22 cellular contexts compared by ENCODE assay signal in genomic region chr4:123890889-123891288, GRCh38.
DNase-seq lines count a peak whose midpoint lies in the region; ATAC-seq and TF ChIP-seq lines count a peak whose summit lies in the region.
"Had no signal": no experiment of that assay in that cellular context is flagged by ENCODE, and none has a peak within 500 bp of the region (broad histone marks: within the 10 kb centered on the region; RNA-seq: fewer than 3 reads in every experiment).

No MANE protein-coding gene starts in this region.

- H3K27me3 Mint-ChIP-seq in mesothelial cell of epicardium (ENCODE audit: low read depth): no peaks in the 10 kb centered on the region
- H3K27me3 Mint-ChIP-seq: CD4-positive, alpha-beta memory T cell; CD4-positive, CD25-positive, alpha-beta regulatory T cell had no signal

- TF ChIP-seq CTCF in left ventricle myocardium inferior (IDR thresholded peaks at IDR 0.05; ENCODE audit: borderline replicate concordance) (no peak), mesothelial cell of epicardium (IDR thresholded peaks at IDR 0.05; ENCODE audit: unreplicated experiment) (no peak)

- H3K9me3 ChIP-seq in left ventricle myocardium inferior (replicated peaks): no peaks in the 10 kb centered on the region
- H3K9me3 ChIP-seq: BE2C, BLaER1 had no signal

- ATAC-seq in left ventricle myocardium superior (no peak), GM19452 (IDR thresholded peaks at IDR 0.05; ENCODE audit: unreplicated experiment) (no peak)
- ATAC-seq: GM12878 had no signal

- H3K4me1 ChIP-seq in left ventricle myocardium inferior: peaks cover 32% of the 10 kb centered on the region
- H3K4me1 ChIP-seq: BE2C, BLaER1 had no signal

- no peak overlapping the region for H3K4me3 Mint-ChIP-seq in mesothelial cell of epicardium
- H3K4me3 Mint-ChIP-seq: CD14-positive monocyte; CD4-positive, alpha-beta memory T cell; CD4-positive, CD25-positive, alpha-beta regulatory T cell; CD8-positive, alpha-beta memory T cell had no signal

- H3K36me3 Mint-ChIP-seq in mesothelial cell of epicardium: no peaks in the 10 kb centered on the region
- H3K36me3 Mint-ChIP-seq: CD14-positive monocyte; CD4-positive, alpha-beta memory T cell; CD4-positive, CD25-positive, alpha-beta regulatory T cell; CD8-positive, alpha-beta memory T cell had no signal

- H3K36me3 ChIP-seq in left ventricle myocardium inferior: no peaks in the 10 kb centered on the region
- H3K36me3 ChIP-seq: BE2C, BLaER1 had no signal

- intact Hi-C loops in left ventricle myocardium inferior (cut with micrococcal nuclease) (no loop called here), left ventricle myocardium superior (cut with micrococcal nuclease) (loop anchor here (10.0 kb wide), 1 partner anchor 146 kb away; no protein-coding TSS in a partner anchor)

- H3K4me1 Mint-ChIP-seq in mesothelial cell of epicardium: peaks cover 44% of the 10 kb centered on the region
- H3K4me1 Mint-ChIP-seq: CD4-positive, alpha-beta memory T cell; CD4-positive, CD25-positive, alpha-beta regulatory T cell; CD8-positive, alpha-beta memory T cell had no signal

- no peaks in the 10 kb centered on the region for H3K27me3 ChIP-seq in left ventricle myocardium inferior (ENCODE audit: low read depth)
- H3K27me3 ChIP-seq: BE2C, BLaER1 had no signal

- DNase-seq in left ventricle myocardium inferior (no peak), left ventricle myocardium superior (no peak), mesothelial cell of epicardium (ENCODE audit: low spot score in 2 of 2, unreplicated experiment in 2 of 2) (no peak), NCI-H1417 (lab: John Stamatoyannopoulos, UW) (no peak)
- DNase-seq: 8988T; ACHN; BE2C; C1 segment of cervical spinal cord; CD4-positive, alpha-beta memory T cell; CD4-positive, CD25-positive, alpha-beta regulatory T cell; CD8-positive, alpha-beta memory T cell; DMS 273 treated with DMSO at 0.1 percent for 48 hours; DMS153; DMS53; DMS79; DND-41; EL; GDM1 had no signal

- no peak overlapping the region for H3K4me3 ChIP-seq in left ventricle myocardium inferior
- H3K4me3 ChIP-seq: BLaER1, GM12878 had no signal

- peak overlapping the region; percentile 57 for H3K27ac Mint-ChIP-seq in mesothelial cell of epicardium
- H3K27ac Mint-ChIP-seq: CD14-positive monocyte; CD4-positive, alpha-beta memory T cell; CD4-positive, CD25-positive, alpha-beta regulatory T cell; CD8-positive, alpha-beta memory T cell had no signal

- peak overlapping the region; percentile 87 for H3K27ac ChIP-seq in left ventricle myocardium inferior (replicated peaks)
- H3K27ac ChIP-seq: BLaER1 had no signal

- no peaks in the 10 kb centered on the region for H3K9me3 Mint-ChIP-seq in mesothelial cell of epicardium
- H3K9me3 Mint-ChIP-seq: CD8-positive, alpha-beta memory T cell had no signal
